In the genomic region with DNA sequence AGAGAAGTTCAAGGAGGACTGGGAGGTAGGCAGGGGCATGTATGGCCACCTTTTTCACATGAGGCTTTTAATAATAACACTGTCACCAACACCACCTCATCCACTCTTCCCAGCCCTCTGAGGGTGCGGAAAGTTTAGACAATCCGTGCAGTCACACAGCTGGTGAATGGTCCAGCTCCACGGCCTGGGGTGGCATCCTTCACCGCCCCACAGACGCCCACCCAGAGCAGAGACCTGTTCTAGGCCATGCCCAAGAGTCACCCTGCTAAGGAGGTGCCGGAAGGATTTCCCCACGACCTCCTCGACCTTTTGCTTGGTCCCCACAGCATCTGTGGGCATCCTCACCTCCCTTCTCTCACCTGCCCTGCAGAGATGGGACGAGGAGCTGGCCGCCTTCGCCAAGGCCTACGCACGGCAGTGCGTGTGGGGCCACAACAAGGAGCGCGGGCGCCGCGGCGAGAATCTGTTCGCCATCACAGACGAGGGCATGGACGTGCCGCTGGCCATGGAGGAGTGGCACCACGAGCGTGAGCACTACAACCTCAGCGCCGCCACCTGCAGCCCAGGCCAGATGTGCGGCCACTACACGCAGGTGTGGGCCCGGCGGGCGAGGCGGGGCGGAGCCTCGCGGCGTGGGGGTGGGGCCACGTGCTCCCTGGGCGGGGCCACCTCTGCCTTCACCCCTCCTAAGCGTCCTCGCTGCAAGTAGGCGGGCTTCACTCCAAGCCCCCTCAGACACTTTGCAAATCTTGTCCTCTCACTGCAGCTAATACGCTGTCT, we compare ENCODE assay signal across 18 cellular contexts. TPM values are rescaled to one million over a fixed set of nuclear protein-coding genes. Genes with fewer than 3 reads are reported as not detected.
DNase-seq lines count a peak whose midpoint lies in the region; ATAC-seq and TF ChIP-seq lines count a peak whose summit lies in the region.
"Had no signal": no experiment of that assay in that cellular context is flagged by ENCODE, and none has a peak within 500 bp of the region (broad histone marks: within the 10 kb centered on the region; RNA-seq: fewer than 3 reads in every experiment).

No MANE protein-coding gene starts in this region.

- H3K27ac Mint-ChIP-seq in GM23338 = no peak overlapping the region; the same call in 1 of the 2 replicates

- H4K20me1 ChIP-seq in GM23338 (replicated peaks; ENCODE audit: insufficient read depth) = no peaks in the 10 kb centered on the region
- no peaks in the 10 kb centered on the region for H4K20me1 ChIP-seq in Karpas-422 (ENCODE audit: insufficient read depth, low read depth, low read length)

- H3K27me3 Mint-ChIP-seq in GM23338 (ENCODE audit: insufficient read depth, low read depth, poor library complexity) = peaks cover 7% of the 10 kb centered on the region
- H3K27me3 Mint-ChIP-seq: CD4-positive, alpha-beta memory T cell had no signal

- in situ Hi-C loops in KBM-7 (cut with MboI; ENCODE audit: low pct_unique_long_range_greater_than_20kb, low sequenced_read_pairs) = no loop called here

- ATAC-seq in GM23338 (peak; percentile 73), sciatic nerve (no peak)

- 84 to 95% methylated on average over 11 to 43 of the region's 44 CpGs for WGBS in thyroid gland, 2 donors

- CTCF ChIA-PET in HEK293 (lab: Yijun Ruan, JAX) = interaction anchor here (0.6 to 1.0 kb wide), 2 partner anchors 19 to 234 kb away, joined by 3 to 4 read pairs; no protein-coding TSS in a partner anchor

- intact Hi-C loops in sciatic nerve (cut with DNase I) = no loop called here
- intact Hi-C loops in thyroid gland (cut with DNase I) = no loop called here

- peaks cover 17% of the 10 kb centered on the region for H3K4me1 Mint-ChIP-seq in GM23338

- H2AFZ ChIP-seq in GM23338 (peak overlapping the region; percentile 38; the same call in 1 of the 2 replicates), Karpas-422 (ENCODE audit: low read length) (no peak overlapping the region)

- no peaks in the 10 kb centered on the region for H3K9me2 ChIP-seq in GM23338 (ENCODE audit: insufficient read depth)
- H3K9me2 ChIP-seq in Karpas-422 (replicated peaks; ENCODE audit: insufficient read depth, low read length) = no peaks in the 10 kb centered on the region

- H3K4me3 ChIP-seq in GM23338 (no peak overlapping the region), HEK293 (ENCODE audit: low read depth, low read length) (no peak overlapping the region), thyroid gland (replicated peaks in 1 of 3) (no peak overlapping the region), Karpas-422 (ENCODE audit: low read length) (no peak overlapping the region)

- H3K4me3 Mint-ChIP-seq in GM23338 = no peak overlapping the region

- no peak for TF ChIP-seq POLR2A in thyroid gland (IDR thresholded peaks at IDR 0.05)

- H3K27me3 ChIP-seq in GM23338 (ENCODE audit: insufficient read depth) (no peaks in the 10 kb centered on the region), thyroid gland (no peaks in the 10 kb centered on the region), Karpas-422 (ENCODE audit: low read length) (no peaks in the 10 kb centered on the region)
- H3K27me3 ChIP-seq: BE2C had no signal

- H3K9me3 ChIP-seq in HEK293 (ENCODE audit: control insufficient read depth, insufficient read depth, low read depth, low read length) = no peaks in the 10 kb centered on the region
- H3K9me3 ChIP-seq in thyroid gland = no peaks in the 10 kb centered on the region
- H3K9me3 ChIP-seq in Karpas-422 (ENCODE audit: low read length) = no peaks in the 10 kb centered on the region
- H3K9me3 ChIP-seq: BE2C had no signal

- H3K27ac ChIP-seq in GM23338 (ENCODE audit: low read depth) = no peak overlapping the region
- no peak overlapping the region for H3K27ac ChIP-seq in HEK293 (ENCODE audit: extremely low read depth, low read depth, low read length)
- no peak overlapping the region for H3K27ac ChIP-seq in thyroid gland
- H3K27ac ChIP-seq in Karpas-422 (ENCODE audit: low read length) = no peak overlapping the region

- no peaks in the 10 kb centered on the region for H3K9me3 Mint-ChIP-seq in GM23338
- H3K9me3 Mint-ChIP-seq: CD4-positive, alpha-beta memory T cell had no signal

- DNase-seq in GM23338 (ENCODE audit: low spot score) (peak; percentile 70), iPS-NIHi11 (ENCODE audit: low spot score) (peak; percentile 90), sciatic nerve (ENCODE audit: low spot score) (peak; percentile 58), thyroid gland (no peak), Karpas-422 (no peak), KBM-7 (no peak)
- DNase-seq: BE2C; CD4-positive, alpha-beta memory T cell; DMS79 treated with DMSO at 0.1 percent for 48 hours; GOT3; NCI-H1105; NCI-H1694; NCI-H2227 treated with DMSO at 0.1 percent for 48 hours; NCI-H524 treated with DMSO at 0.1 percent for 48 hours had no signal

- POLR2A ChIA-PET in HEK293 (lab: Yijun Ruan, JAX) = no interaction called here

- TF ChIP-seq CTCF in GM23338 (conservative IDR thresholded peaks at IDR 0.05; ENCODE audit: low read depth in 2 of 2) (peak in 1 of 2 experiments; percentile 53; a peak in 2 of 4 replicates), HEK293 (tag by site-specific recombination; IDR thresholded peaks at IDR 0.05) (no peak), thyroid gland (IDR thresholded peaks at IDR 0.05) (peak in 1 of 6 experiments; percentile 11)

- H3F3A ChIP-seq in GM23338 (replicated peaks; ENCODE audit: low read depth) = no peaks in the 10 kb centered on the region

- H3K4me1 ChIP-seq in GM23338 (ENCODE audit: insufficient read depth) (no peaks in the 10 kb centered on the region; the same call in 1 of the 2 replicates), HEK293 (ENCODE audit: control insufficient read depth, insufficient read depth, low read length) (no peaks in the 10 kb centered on the region), thyroid gland (peaks cover 9 to 19% of the 10 kb centered on the region in 2 donors), Karpas-422 (ENCODE audit: low read length) (peaks cover 12% of the 10 kb centered on the region)

- H3K36me3 Mint-ChIP-seq in GM23338 (ENCODE audit: low read depth) = no peaks in the 10 kb centered on the region

- H3K79me2 ChIP-seq in GM23338 (replicated peaks; ENCODE audit: insufficient read depth) (no peaks in the 10 kb centered on the region), Karpas-422 (ENCODE audit: low read length) (no peaks in the 10 kb centered on the region)

- H3K9ac ChIP-seq in Karpas-422 (ENCODE audit: low read length) = no peak overlapping the region

- H3K4me2 ChIP-seq in GM23338 (peak overlapping the region; percentile 57; the same call in 1 of the 2 replicates), Karpas-422 (ENCODE audit: low read depth, low read length, poor library complexity, severe bottlenecking) (no peak overlapping the region)

- H3K36me3 ChIP-seq in GM23338 (ENCODE audit: insufficient read depth) (no peaks in the 10 kb centered on the region), HEK293 (ENCODE audit: control insufficient read depth in 2 of 2, insufficient read depth in 1 of 2, low read length in 2 of 2) (no peaks in the 10 kb centered on the region), thyroid gland (no peaks in the 10 kb centered on the region), Karpas-422 (ENCODE audit: insufficient read depth, low read length) (no peaks in the 10 kb centered on the region)
- H3K36me3 ChIP-seq: BE2C had no signal

TF ChIP-seq in HEK293, 187 proteins besides CTCF, POLR2A, EP300 and RAD21:
- TF ChIP-seq ZSCAN23 (tag by site-specific recombination; IDR thresholded peaks at IDR 0.05) (no peak), ZNF132 (tag by site-specific recombination; IDR thresholded peaks at IDR 0.05; ENCODE audit: borderline replicate concordance) (no peak), KLF1 (tag by site-specific recombination; IDR thresholded peaks at IDR 0.05) (peak; percentile 42; the same call in 1 of the 2 replicates), ZNF560 (tag by site-specific recombination; IDR thresholded peaks at IDR 0.05; ENCODE audit: borderline replicate concordance) (no peak), ZNF274 (IDR thresholded peaks at IDR 0.05; ENCODE audit: low read length) (no peak), ZNF274 (tag by site-specific recombination; IDR thresholded peaks at IDR 0.05; ENCODE audit: borderline replicate concordance) (no peak), KLF8 (tag by site-specific recombination; IDR thresholded peaks at IDR 0.05) (peak; percentile 53; the same call in 1 of the 2 replicates), ZNF529 (tag by site-specific recombination; IDR thresholded peaks at IDR 0.05; ENCODE audit: insufficient replicate concordance) (no peak)

RNA-seq across cellular contexts. Expression of gene PI16, which starts 4.4 kb away (rescaled TPM):
- total RNA-seq in GM23338 (2014; rRNA removed; shearing (Covaris generic)) = not detected in 2 replicates
- 0.17 and 0.50 TPM in 2 replicates for polyA plus RNA-seq in GM23338 (2016; fragmentation: Nextera tagmentation; extraction: Ambion mirVana)
- total RNA-seq in sciatic nerve (91.7 TPM), thyroid gland (10 to 100 TPM in 2 of 4 donors, 1 to 10 TPM in 2; 5.1 to 22.9 (median 9.1) TPM)
- total RNA-seq in Karpas-422 (2014; rRNA removed; shearing (Covaris generic); ENCODE audit: low replicate concordance) = 0.07 TPM in 1 of 2 replicates, not detected in the other
- total RNA-seq: LHCN-M2, SK-MEL-5 had no signal

RNA-seq across cellular contexts. Expression of gene MTCH1, which starts 27.0 kb away (rescaled TPM):
- 261 and 271 TPM in 2 replicates for total RNA-seq in GM23338 (2014; rRNA removed; shearing (Covaris generic))
- 108 and 109 TPM in 2 replicates for polyA plus RNA-seq in GM23338 (2016; fragmentation: Nextera tagmentation; extraction: Ambion mirVana)
- total RNA-seq in sciatic nerve = 154 TPM
- total RNA-seq in thyroid gland = 1,000 to 10,000 TPM in 1 of 4 donors, 100 to 1,000 TPM in 3; 571 to 1,096 (median 866) TPM
- total RNA-seq in Karpas-422 (2014; rRNA removed; shearing (Covaris generic); ENCODE audit: low replicate concordance) = 84.4 and 105 TPM in 2 replicates

RNA-seq across cellular contexts. Expression of gene FGD2, which starts 46.5 kb away (rescaled TPM):
- 0.14 and 0.35 TPM in 2 replicates for total RNA-seq in GM23338 (2014; rRNA removed; shearing (Covaris generic))
- polyA plus RNA-seq in GM23338 (2016; fragmentation: Nextera tagmentation; extraction: Ambion mirVana) = 0.13 and 0.16 TPM in 2 replicates
- total RNA-seq in sciatic nerve (19.7 TPM), thyroid gland (10 to 100 TPM; 14.9 to 25.8 (median 23.1) TPM)
- total RNA-seq in Karpas-422 (2014; rRNA removed; shearing (Covaris generic); ENCODE audit: low replicate concordance) = 37.1 and 53.0 TPM in 2 replicates
- total RNA-seq: LHCN-M2 had no signal
- polyA plus RNA-seq: AG04450 had no signal

Comparison
In these comparisons a context has a peak if more than half of its experiments do, and no peak if none do; other contexts are left out.
1. DNase-seq: peak in GM23338 (single experiment), iPS-NIHi11 (single experiment) and sciatic nerve (single experiment); none in thyroid gland (0 of 2), Karpas-422 (single experiment) and KBM-7 (single experiment).
2. RNA of gene FGD2, which starts 46.5 kb away (total RNA-seq): 37.1 to 53.0 TPM in Karpas-422, 14.9 to 25.8 TPM in thyroid gland and 19.7 TPM in sciatic nerve (single experiment); 0.14 to 0.35 TPM in GM23338; every median in the first group is over 10 times any median in the second.